ENCODE assay signal across 1 cellular context in the genomic region with DNA sequence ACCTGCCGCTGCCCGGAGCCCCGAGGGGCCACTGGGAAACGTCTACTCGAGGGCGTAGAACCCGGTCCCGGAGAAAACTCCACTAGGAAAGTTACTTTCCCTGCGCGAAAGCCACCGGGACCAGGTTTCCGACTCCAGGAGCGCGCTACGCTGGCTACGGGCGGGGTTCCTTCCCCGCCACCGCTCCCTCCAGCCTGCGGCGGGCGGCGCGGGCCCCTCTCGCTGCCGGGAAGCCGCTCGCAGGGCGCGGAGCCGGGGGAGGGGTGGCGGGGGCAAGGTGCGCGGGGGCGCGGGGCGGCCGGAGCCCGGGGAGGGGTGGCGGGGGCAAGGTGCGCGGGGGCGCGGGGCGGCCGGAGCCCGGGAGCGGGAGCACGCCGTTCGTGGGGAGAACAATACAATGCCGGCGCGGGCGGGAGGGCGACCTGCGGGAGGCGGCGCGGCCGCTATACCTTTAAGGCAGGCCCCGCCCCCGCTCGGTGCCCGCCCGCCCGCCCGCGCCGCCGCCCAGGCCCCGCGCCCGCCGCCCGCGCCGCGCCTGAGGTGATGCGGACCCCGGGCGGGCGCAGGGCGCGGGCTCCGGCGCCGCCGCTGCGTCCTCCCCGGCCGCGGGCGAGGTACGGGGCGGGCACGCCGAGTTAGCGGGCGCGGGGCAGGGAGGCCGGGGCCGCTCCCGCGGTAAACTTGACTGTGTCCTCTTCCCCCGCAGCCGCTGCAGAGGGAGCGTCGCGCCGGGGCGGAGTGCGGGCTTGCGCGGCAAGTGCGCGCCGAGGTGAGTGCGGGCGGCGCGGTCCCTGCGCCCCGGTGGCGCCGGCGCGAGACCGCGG.
TF ChIP-seq lines count a peak whose summit lies in the region.

No MANE protein-coding gene starts in this region.

TF ChIP-seq in HepG2, 621 proteins besides CTCF, POLR2A, EP300 and RAD21 (continued from another document and continues in another):
- TF ChIP-seq, protein P1, sequence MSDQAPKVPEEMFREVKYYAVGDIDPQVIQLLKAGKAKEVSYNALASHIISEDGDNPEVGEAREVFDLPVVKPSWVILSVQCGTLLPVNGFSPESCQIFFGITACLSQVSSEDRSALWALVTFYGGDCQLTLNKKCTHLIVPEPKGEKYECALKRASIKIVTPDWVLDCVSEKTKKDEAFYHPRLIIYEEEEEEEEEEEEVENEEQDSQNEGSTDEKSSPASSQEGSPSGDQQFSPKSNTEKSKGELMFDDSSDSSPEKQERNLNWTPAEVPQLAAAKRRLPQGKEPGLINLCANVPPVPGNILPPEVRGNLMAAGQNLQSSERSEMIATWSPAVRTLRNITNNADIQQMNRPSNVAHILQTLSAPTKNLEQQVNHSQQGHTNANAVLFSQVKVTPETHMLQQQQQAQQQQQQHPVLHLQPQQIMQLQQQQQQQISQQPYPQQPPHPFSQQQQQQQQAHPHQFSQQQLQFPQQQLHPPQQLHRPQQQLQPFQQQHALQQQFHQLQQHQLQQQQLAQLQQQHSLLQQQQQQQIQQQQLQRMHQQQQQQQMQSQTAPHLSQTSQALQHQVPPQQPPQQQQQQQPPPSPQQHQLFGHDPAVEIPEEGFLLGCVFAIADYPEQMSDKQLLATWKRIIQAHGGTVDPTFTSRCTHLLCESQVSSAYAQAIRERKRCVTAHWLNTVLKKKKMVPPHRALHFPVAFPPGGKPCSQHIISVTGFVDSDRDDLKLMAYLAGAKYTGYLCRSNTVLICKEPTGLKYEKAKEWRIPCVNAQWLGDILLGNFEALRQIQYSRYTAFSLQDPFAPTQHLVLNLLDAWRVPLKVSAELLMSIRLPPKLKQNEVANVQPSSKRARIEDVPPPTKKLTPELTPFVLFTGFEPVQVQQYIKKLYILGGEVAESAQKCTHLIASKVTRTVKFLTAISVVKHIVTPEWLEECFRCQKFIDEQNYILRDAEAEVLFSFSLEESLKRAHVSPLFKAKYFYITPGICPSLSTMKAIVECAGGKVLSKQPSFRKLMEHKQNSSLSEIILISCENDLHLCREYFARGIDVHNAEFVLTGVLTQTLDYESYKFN (CRISPR knock-in tag; conservative IDR thresholded peaks at IDR 0.05): 0 out of 2 replicates have a peak, but pooled peaks have one; percentile 28
- TF ChIP-seq PAX8 (CRISPR knock-in tag; IDR thresholded peaks at IDR 0.05; ENCODE audit: borderline replicate concordance) (no peak), PCBP2 (optimal IDR thresholded peaks at IDR 0.05; ENCODE audit: low read depth, low read length, poor library complexity, severe bottlenecking) (no peak), IKZF4 (CRISPR knock-in tag; IDR thresholded peaks at IDR 0.05; ENCODE audit: borderline replicate concordance, low read depth, not compliant biosample characterization) (no peak), ZNF441 (CRISPR knock-in tag; IDR thresholded peaks at IDR 0.05; ENCODE audit: borderline replicate concordance) (no peak), ZNF260 (CRISPR knock-in tag; IDR thresholded peaks at IDR 0.05; ENCODE audit: borderline replicate concordance, low read depth) (no peak), ZFP1 (CRISPR knock-in tag; IDR thresholded peaks at IDR 0.05) (no peak), ZNF766 (CRISPR knock-in tag; IDR thresholded peaks at IDR 0.05; ENCODE audit: borderline replicate concordance) (no peak), ZNF790 (CRISPR knock-in tag; IDR thresholded peaks at IDR 0.05; ENCODE audit: borderline replicate concordance) (no peak), RFX3 (CRISPR knock-in tag; IDR thresholded peaks at IDR 0.05) (no peak), HNRNPK (IDR thresholded peaks at IDR 0.05; ENCODE audit: low read depth, low read length, poor library complexity, severe bottlenecking) (no peak), ZFP82 (CRISPR knock-in tag; IDR thresholded peaks at IDR 0.05; ENCODE audit: borderline replicate concordance) (no peak), MEIS2 (CRISPR knock-in tag; IDR thresholded peaks at IDR 0.05) (no peak), FIP1L1 (IDR thresholded peaks at IDR 0.05; ENCODE audit: borderline replicate concordance, insufficient read depth, low read depth, low read length) (no peak), ZNF44 (CRISPR knock-in tag; IDR thresholded peaks at IDR 0.05) (no peak), KLF9 (CRISPR knock-in tag; IDR thresholded peaks at IDR 0.05; ENCODE audit: low read depth) (no peak), RBAK (CRISPR knock-in tag; IDR thresholded peaks at IDR 0.05) (no peak), RBFOX2 (IDR thresholded peaks at IDR 0.05; ENCODE audit: low read depth, low read length) (peak; percentile 85), ZNF556 (CRISPR knock-in tag; IDR thresholded peaks at IDR 0.05; ENCODE audit: borderline replicate concordance) (no peak)
- TF ChIP-seq, protein P2, sequence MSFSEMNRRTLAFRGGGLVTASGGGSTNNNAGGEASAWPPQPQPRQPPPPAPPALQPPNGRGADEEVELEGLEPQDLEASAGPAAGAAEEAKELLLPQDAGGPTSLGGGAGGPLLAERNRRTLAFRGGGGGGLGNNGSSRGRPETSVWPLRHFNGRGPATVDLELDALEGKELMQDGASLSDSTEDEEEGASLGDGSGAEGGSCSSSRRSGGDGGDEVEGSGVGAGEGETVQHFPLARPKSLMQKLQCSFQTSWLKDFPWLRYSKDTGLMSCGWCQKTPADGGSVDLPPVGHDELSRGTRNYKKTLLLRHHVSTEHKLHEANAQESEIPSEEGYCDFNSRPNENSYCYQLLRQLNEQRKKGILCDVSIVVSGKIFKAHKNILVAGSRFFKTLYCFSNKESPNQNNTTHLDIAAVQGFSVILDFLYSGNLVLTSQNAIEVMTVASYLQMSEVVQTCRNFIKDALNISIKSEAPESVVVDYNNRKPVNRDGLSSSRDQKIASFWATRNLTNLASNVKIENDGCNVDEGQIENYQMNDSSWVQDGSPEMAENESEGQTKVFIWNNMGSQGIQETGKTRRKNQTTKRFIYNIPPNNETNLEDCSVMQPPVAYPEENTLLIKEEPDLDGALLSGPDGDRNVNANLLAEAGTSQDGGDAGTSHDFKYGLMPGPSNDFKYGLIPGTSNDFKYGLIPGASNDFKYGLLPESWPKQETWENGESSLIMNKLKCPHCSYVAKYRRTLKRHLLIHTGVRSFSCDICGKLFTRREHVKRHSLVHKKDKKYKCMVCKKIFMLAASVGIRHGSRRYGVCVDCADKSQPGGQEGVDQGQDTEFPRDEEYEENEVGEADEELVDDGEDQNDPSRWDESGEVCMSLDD (CRISPR knock-in tag; IDR thresholded peaks at IDR 0.05; ENCODE audit: borderline replicate concordance): peak; percentile 47; the same call in 1 of the 2 replicates
- TF ChIP-seq, protein P3, sequence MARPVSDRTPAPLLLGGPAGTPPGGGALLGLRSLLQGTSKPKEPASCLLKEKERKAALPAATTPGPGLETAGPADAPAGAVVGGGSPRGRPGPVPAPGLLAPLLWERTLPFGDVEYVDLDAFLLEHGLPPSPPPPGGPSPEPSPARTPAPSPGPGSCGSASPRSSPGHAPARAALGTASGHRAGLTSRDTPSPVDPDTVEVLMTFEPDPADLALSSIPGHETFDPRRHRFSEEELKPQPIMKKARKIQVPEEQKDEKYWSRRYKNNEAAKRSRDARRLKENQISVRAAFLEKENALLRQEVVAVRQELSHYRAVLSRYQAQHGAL (CRISPR knock-in tag; IDR thresholded peaks at IDR 0.05; ENCODE audit: not compliant biosample characterization): no peak
- TF ChIP-seq, protein P4, sequence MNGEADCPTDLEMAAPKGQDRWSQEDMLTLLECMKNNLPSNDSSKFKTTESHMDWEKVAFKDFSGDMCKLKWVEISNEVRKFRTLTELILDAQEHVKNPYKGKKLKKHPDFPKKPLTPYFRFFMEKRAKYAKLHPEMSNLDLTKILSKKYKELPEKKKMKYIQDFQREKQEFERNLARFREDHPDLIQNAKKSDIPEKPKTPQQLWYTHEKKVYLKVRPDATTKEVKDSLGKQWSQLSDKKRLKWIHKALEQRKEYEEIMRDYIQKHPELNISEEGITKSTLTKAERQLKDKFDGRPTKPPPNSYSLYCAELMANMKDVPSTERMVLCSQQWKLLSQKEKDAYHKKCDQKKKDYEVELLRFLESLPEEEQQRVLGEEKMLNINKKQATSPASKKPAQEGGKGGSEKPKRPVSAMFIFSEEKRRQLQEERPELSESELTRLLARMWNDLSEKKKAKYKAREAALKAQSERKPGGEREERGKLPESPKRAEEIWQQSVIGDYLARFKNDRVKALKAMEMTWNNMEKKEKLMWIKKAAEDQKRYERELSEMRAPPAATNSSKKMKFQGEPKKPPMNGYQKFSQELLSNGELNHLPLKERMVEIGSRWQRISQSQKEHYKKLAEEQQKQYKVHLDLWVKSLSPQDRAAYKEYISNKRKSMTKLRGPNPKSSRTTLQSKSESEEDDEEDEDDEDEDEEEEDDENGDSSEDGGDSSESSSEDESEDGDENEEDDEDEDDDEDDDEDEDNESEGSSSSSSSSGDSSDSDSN (CRISPR knock-in tag; IDR thresholded peaks at IDR 0.05): peak; percentile 1
- TF ChIP-seq, protein P5, sequence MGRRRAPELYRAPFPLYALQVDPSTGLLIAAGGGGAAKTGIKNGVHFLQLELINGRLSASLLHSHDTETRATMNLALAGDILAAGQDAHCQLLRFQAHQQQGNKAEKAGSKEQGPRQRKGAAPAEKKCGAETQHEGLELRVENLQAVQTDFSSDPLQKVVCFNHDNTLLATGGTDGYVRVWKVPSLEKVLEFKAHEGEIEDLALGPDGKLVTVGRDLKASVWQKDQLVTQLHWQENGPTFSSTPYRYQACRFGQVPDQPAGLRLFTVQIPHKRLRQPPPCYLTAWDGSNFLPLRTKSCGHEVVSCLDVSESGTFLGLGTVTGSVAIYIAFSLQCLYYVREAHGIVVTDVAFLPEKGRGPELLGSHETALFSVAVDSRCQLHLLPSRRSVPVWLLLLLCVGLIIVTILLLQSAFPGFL (CRISPR knock-in tag; IDR thresholded peaks at IDR 0.05): no peak
- TF ChIP-seq, protein P6, sequence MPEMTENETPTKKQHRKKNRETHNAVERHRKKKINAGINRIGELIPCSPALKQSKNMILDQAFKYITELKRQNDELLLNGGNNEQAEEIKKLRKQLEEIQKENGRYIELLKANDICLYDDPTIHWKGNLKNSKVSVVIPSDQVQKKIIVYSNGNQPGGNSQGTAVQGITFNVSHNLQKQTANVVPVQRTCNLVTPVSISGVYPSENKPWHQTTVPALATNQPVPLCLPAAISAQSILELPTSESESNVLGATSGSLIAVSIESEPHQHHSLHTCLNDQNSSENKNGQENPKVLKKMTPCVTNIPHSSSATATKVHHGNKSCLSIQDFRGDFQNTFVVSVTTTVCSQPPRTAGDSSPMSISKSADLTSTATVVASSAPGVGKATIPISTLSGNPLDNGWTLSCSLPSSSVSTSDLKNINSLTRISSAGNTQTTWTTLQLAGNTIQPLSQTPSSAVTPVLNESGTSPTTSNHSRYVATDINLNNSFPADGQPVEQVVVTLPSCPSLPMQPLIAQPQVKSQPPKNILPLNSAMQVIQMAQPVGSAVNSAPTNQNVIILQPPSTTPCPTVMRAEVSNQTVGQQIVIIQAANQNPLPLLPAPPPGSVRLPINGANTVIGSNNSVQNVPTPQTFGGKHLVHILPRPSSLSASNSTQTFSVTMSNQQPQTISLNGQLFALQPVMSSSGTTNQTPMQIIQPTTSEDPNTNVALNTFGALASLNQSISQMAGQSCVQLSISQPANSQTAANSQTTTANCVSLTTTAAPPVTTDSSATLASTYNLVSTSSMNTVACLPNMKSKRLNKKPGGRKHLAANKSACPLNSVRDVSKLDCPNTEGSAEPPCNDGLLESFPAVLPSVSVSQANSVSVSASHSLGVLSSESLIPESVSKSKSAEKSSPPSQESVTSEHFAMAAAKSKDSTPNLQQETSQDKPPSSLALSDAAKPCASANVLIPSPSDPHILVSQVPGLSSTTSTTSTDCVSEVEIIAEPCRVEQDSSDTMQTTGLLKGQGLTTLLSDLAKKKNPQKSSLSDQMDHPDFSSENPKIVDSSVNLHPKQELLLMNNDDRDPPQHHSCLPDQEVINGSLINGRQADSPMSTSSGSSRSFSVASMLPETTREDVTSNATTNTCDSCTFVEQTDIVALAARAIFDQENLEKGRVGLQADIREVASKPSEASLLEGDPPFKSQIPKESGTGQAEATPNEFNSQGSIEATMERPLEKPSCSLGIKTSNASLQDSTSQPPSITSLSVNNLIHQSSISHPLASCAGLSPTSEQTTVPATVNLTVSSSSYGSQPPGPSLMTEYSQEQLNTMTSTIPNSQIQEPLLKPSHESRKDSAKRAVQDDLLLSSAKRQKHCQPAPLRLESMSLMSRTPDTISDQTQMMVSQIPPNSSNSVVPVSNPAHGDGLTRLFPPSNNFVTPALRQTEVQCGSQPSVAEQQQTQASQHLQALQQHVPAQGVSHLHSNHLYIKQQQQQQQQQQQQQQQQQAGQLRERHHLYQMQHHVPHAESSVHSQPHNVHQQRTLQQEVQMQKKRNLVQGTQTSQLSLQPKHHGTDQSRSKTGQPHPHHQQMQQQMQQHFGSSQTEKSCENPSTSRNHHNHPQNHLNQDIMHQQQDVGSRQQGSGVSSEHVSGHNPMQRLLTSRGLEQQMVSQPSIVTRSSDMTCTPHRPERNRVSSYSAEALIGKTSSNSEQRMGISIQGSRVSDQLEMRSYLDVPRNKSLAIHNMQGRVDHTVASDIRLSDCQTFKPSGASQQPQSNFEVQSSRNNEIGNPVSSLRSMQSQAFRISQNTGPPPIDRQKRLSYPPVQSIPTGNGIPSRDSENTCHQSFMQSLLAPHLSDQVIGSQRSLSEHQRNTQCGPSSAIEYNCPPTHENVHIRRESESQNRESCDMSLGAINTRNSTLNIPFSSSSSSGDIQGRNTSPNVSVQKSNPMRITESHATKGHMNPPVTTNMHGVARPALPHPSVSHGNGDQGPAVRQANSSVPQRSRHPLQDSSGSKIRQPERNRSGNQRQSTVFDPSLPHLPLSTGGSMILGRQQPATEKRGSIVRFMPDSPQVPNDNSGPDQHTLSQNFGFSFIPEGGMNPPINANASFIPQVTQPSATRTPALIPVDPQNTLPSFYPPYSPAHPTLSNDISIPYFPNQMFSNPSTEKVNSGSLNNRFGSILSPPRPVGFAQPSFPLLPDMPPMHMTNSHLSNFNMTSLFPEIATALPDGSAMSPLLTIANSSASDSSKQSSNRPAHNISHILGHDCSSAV (CRISPR knock-in tag; IDR thresholded peaks at IDR 0.05; ENCODE audit: borderline replicate concordance): no peak
- TF ChIP-seq, protein P7, sequence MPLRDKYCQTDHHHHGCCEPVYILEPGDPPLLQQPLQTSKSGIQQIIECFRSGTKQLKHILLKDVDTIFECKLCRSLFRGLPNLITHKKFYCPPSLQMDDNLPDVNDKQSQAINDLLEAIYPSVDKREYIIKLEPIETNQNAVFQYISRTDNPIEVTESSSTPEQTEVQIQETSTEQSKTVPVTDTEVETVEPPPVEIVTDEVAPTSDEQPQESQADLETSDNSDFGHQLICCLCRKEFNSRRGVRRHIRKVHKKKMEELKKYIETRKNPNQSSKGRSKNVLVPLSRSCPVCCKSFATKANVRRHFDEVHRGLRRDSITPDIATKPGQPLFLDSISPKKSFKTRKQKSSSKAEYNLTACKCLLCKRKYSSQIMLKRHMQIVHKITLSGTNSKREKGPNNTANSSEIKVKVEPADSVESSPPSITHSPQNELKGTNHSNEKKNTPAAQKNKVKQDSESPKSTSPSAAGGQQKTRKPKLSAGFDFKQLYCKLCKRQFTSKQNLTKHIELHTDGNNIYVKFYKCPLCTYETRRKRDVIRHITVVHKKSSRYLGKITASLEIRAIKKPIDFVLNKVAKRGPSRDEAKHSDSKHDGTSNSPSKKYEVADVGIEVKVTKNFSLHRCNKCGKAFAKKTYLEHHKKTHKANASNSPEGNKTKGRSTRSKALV (CRISPR knock-in tag; IDR thresholded peaks at IDR 0.05): no peak
